ENCODE assay signal across 13 cellular contexts in the genomic region with DNA sequence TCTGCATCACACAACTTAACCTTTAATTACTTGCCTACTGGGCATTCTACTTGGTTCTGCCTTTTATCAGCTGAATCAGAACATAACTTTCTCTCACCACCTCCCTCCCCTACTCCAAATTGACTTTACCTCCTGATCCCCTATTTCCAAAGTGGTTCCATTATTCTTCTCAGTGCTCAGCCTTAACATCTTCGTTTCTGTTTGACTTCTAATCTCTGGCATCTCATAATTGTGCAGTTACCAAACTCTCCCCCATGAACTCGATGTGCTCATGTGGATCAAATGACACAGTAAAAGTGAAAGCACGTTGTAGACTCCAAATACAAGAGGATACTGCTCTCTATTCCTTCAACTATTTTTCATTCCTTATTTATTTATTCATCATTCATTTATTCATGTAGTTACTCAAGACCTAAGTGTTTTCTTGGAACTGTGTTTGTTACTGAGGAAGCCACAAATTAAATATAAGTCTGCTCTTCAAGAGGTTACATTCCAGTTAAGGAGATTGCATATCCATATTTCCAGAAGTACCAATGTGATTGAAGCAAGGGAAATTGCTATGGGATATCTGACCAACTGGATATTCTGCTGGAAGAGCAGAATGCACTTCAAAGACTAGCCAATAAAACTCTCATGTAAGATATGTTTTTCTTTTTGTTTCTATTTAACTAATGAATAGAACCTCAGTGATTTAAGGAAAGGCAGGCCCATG.
DNase-seq lines count a peak whose midpoint lies in the region; ATAC-seq, FAIRE-seq and TF ChIP-seq lines count a peak whose summit lies in the region.
"Had no signal": no experiment of that assay in that cellular context is flagged by ENCODE, and none has a peak within 500 bp of the region (broad histone marks: within the 10 kb centered on the region; RNA-seq: fewer than 3 reads in every experiment).

No MANE protein-coding gene starts in this region.

- H3K4me1 Mint-ChIP-seq in Calu3 (ENCODE audit: low read depth, unreplicated experiment) (peaks cover 7% of the 10 kb centered on the region), natural killer cell (no peaks in the 10 kb centered on the region)

- TF ChIP-seq CTCF in D721Med (IDR thresholded peaks at IDR 0.05; ENCODE audit: insufficient read depth, missing control alignments) (no peak), brain microvascular endothelial cell (IDR thresholded peaks at IDR 0.05; ENCODE audit: low read depth, low read length, missing control alignments) (no peak), omental fat pad (IDR thresholded peaks at IDR 0.05) (no peak), Calu3 (IDR thresholded peaks at IDR 0.05; ENCODE audit: unreplicated experiment) (no peak), natural killer cell (IDR thresholded peaks at IDR 0.05) (no peak)

- H3K27ac Mint-ChIP-seq in Calu3 (ENCODE audit: unreplicated experiment), result no peak overlapping the region
- H3K27ac Mint-ChIP-seq in natural killer cell, result no peak overlapping the region

- no peak overlapping the region for H3K27ac ChIP-seq in brain microvascular endothelial cell
- H3K27ac ChIP-seq: adrenal gland had no signal

- DNase-seq in D721Med (ENCODE audit: insufficient read length, low spot score) (no peak), LHCN-M2 (ENCODE audit: low read depth) (peak; percentile 73), brain microvascular endothelial cell (peak; percentile 47), omental fat pad (ENCODE audit: low spot score) (no peak), frontal cortex (ENCODE audit: low spot score in 2 of 2) (no peak), Calu3 (no peak), natural killer cell (no peak)
- DNase-seq: activated CD8-positive, alpha-beta memory T cell treated with anti-CD3 and anti-CD28 coated beads, Interleukin-2, amount 50 U/mL, for 48 hours; adrenal gland; effector memory CD4-positive, alpha-beta T cell; NCI-H345; retina had no signal

- no peaks in the 10 kb centered on the region for H3K27me3 ChIP-seq in brain microvascular endothelial cell (replicated peaks)
- H3K27me3 ChIP-seq: adrenal gland had no signal

- H3K9me3 Mint-ChIP-seq in Calu3 (ENCODE audit: low read depth, unreplicated experiment) (no peaks in the 10 kb centered on the region), natural killer cell (no peaks in the 10 kb centered on the region)

- in situ Hi-C loops in brain microvascular endothelial cell (cut with HindIII; ENCODE audit: low pct_ligation_motif_present, low sequenced_read_pairs), result no loop called here

- intact Hi-C loops in Calu3 (cut with micrococcal nuclease; ENCODE audit: unreplicated experiment), result no loop called here
- intact Hi-C loops in natural killer cell (cut with micrococcal nuclease), result no loop called here

- FAIRE-seq in D721Med (lab: Jason Lieb, UNC), result peak; percentile 16
- no peak for FAIRE-seq in frontal cortex (lab: Jason Lieb, UNC)

- H3K36me3 Mint-ChIP-seq in Calu3 (ENCODE audit: insufficient read depth, unreplicated experiment), result no peaks in the 10 kb centered on the region
- H3K36me3 Mint-ChIP-seq in natural killer cell, result no peaks in the 10 kb centered on the region

- CTCF ChIA-PET in Calu3 (lab: Charles Lee), result no interaction called here

- H3K4me3 Mint-ChIP-seq in Calu3 (ENCODE audit: low read depth, unreplicated experiment) (no peak overlapping the region), natural killer cell (no peak overlapping the region)

- BruUV-seq in Calu3 (replicated peaks; lab: Mats Ljungman, UMichigan), result no TSS peak

- no peak overlapping the region for H3K4me3 ChIP-seq in brain microvascular endothelial cell (ENCODE audit: low read depth, low read length)
- H3K4me3 ChIP-seq: adrenal gland had no signal

- peak; percentile 73 for ATAC-seq in omental fat pad (ENCODE audit: low FRiP score)
- ATAC-seq in natural killer cell, result no peak
- no peak for ATAC-seq in HG02763 (IDR thresholded peaks at IDR 0.05; ENCODE audit: unreplicated experiment)

- H3K36me3 ChIP-seq in brain microvascular endothelial cell (replicated peaks), result no peaks in the 10 kb centered on the region
- H3K36me3 ChIP-seq: adrenal gland had no signal

- H3K27me3 Mint-ChIP-seq in Calu3 (ENCODE audit: unreplicated experiment) (no peaks in the 10 kb centered on the region), natural killer cell (ENCODE audit: low read depth in 2 of 2) (no peaks in the 10 kb centered on the region)

Comparison
In these comparisons a context has a peak if more than half of its experiments do, and no peak if none do; other contexts are left out.
1. DNase-seq: peak in LHCN-M2 (single experiment) and brain microvascular endothelial cell (single experiment); none in D721Med (single experiment), omental fat pad (single experiment), frontal cortex (0 of 2), Calu3 (single experiment) and natural killer cell (single experiment).